ENCODE assay signal across 24 cellular contexts in genomic region chr4:132114885-132115284, GRCh38.
"Had no signal": no experiment of that assay in that cellular context is flagged by ENCODE, and none has a peak within 500 bp of the region (broad histone marks: within the 10 kb centered on the region; RNA-seq: fewer than 3 reads in every experiment).

No MANE protein-coding gene starts in this region.

- H3K27me3 ChIP-seq: breast epithelium had no signal

- H3K27me3 Mint-ChIP-seq: activated naive CD8-positive, alpha-beta T cell treated with anti-CD3 and anti-CD28 coated beads, Interleukin-2, amount 50 U/mL, for 24 hours; activated T-cell treated with anti-CD3 and anti-CD28 coated beads, Interleukin-2, amount 50 U/mL, for 24 hours; T-helper 17 cell had no signal

- DNase-seq: activated CD4-positive, alpha-beta T cell treated with anti-CD3 and anti-CD28 coated beads for 48 hours; activated CD4-positive, alpha-beta T cell treated with anti-CD3 and anti-CD28 coated beads, Interleukin-2, amount 50 U/mL, for 4 hours; activated CD4-positive, CD25-positive, alpha-beta regulatory T cell treated with anti-CD3 and anti-CD28 coated beads, Interleukin-2, amount 50 U/mL, for 72 hours; activated CD8-positive, alpha-beta T cell treated with anti-CD3 and anti-CD28 coated beads, Interleukin-2, amount 10 ng/mL, durations not matched to agents 7 days and 5 days; activated effector memory CD4-positive, alpha-beta T cell treated with anti-CD3 and anti-CD28 coated beads, Interleukin-2, amount 50 U/mL, for 16 hours; activated naive CD4-positive, alpha-beta T cell treated with Interleukin-2 at 50 U/mL for 16 hours; activated naive CD8-positive, alpha-beta T cell treated with anti-CD3 and anti-CD28 coated beads, Interleukin-2, amount 50 U/mL, for 24 hours; activated T-cell treated with anti-CD3 and anti-CD28 coated beads, Interleukin-2, amount 50 U/mL, for 24 hours; caudate nucleus; Kasumi-1; KBM-7; NCI-H1048; NCI-H1417; NCI-H1930; NCI-H2171; NCI-H226; NCI-H526 treated with DMSO at 0.1 percent for 48 hours; NCI-H82; SIG-M5; T-helper 17 cell; T-helper 9 cell had no signal

- H3K27ac ChIP-seq: breast epithelium had no signal

- H3K4me3 Mint-ChIP-seq: activated CD8-positive, alpha-beta T cell treated with anti-CD3 and anti-CD28 coated beads, Interleukin-2, amount 10 ng/mL, durations not matched to agents 7 days and 5 days; activated naive CD8-positive, alpha-beta T cell treated with anti-CD3 and anti-CD28 coated beads, Interleukin-2, amount 50 U/mL, for 24 hours; activated T-cell treated with anti-CD3 and anti-CD28 coated beads, Interleukin-2, amount 50 U/mL, for 24 hours; T-helper 17 cell; WTC11 had no signal

- H3K36me3 ChIP-seq: breast epithelium had no signal

- H3K4me3 ChIP-seq: breast epithelium had no signal

- H3K9me3 ChIP-seq: breast epithelium had no signal

- ATAC-seq: activated CD8-positive, alpha-beta T cell treated with anti-CD3 and anti-CD28 coated beads, Interleukin-2, amount 10 ng/mL, durations not matched to agents 7 days and 5 days; activated naive CD4-positive, alpha-beta T cell treated with anti-CD3 and anti-CD28 coated beads, Interleukin-2, amount 50 U/mL, for 72 hours; activated naive CD8-positive, alpha-beta T cell treated with anti-CD3 and anti-CD28 coated beads, Interleukin-2, amount 50 U/mL, for 24 hours; T-helper 17 cell; WTC11 had no signal

- H3K27ac Mint-ChIP-seq: activated CD8-positive, alpha-beta T cell treated with anti-CD3 and anti-CD28 coated beads, Interleukin-2, amount 10 ng/mL, durations not matched to agents 7 days and 5 days; activated naive CD4-positive, alpha-beta T cell treated with anti-CD3 and anti-CD28 coated beads, Interleukin-2, amount 50 U/mL, for 72 hours; activated naive CD8-positive, alpha-beta T cell treated with anti-CD3 and anti-CD28 coated beads, Interleukin-2, amount 50 U/mL, for 24 hours; activated T-cell treated with anti-CD3 and anti-CD28 coated beads, Interleukin-2, amount 50 U/mL, for 24 hours; T-helper 17 cell; WTC11 had no signal

- H3K9me3 Mint-ChIP-seq: activated naive CD8-positive, alpha-beta T cell treated with anti-CD3 and anti-CD28 coated beads, Interleukin-2, amount 50 U/mL, for 24 hours had no signal

- H3K4me1 Mint-ChIP-seq: activated naive CD8-positive, alpha-beta T cell treated with anti-CD3 and anti-CD28 coated beads, Interleukin-2, amount 50 U/mL, for 24 hours; T-helper 17 cell; WTC11 had no signal

- H3K4me1 ChIP-seq: breast epithelium had no signal
